In the genomic region with DNA sequence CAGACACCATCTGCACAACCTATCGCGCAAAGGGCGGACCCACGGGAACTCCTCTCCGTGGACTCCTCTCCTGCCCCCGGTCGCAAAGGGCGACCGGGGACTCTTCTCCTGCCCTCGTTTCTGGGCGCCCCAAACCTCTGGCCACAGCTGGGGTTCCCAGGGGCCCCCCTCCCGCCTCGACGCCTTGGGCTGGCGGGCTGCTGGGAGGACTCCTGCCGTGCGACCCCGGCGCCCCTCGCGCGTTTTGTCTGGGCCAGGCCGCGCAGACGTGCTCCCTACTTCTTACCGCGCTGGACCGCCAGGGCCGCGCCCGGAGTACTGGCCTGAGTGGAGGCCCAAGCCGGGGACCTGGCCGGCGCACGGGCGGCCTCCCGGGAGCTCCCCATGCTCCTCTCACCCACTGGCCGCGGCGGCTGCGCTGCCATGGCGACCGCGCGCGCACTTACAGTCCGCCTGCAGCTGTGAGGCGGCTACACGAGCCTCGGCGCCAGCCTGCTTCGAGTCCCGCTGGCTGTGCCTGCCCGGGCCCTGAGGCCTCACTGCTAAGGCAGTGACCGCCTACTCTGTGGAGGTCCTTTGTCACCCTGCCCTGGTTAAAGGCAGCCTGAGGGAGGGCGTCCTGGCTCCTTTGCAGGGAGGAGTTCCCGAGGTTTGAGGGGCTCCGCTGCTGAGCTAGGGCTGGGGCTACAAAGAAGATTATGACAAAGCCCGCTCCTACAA, we compare ENCODE assay signal across 1 cellular context.
TF ChIP-seq lines count a peak whose summit lies in the region.

No MANE protein-coding gene starts in this region.

TF ChIP-seq in GM12878, 131 proteins besides CTCF, POLR2A, EP300 and RAD21 (continued from another document):
- TF ChIP-seq, protein P1, sequence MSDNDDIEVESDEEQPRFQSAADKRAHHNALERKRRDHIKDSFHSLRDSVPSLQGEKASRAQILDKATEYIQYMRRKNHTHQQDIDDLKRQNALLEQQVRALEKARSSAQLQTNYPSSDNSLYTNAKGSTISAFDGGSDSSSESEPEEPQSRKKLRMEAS (IDR thresholded peaks at IDR 0.05; ENCODE audit: low read depth, low read length) = peak; percentile 8; the same call in 1 of the 2 replicates
- TF ChIP-seq EGR1 (IDR thresholded peaks at IDR 0.05; ENCODE audit: borderline replicate concordance in 1 of 2, low read depth in 2 of 2, low read length in 2 of 2) = no peak
- TF ChIP-seq, protein P2, sequence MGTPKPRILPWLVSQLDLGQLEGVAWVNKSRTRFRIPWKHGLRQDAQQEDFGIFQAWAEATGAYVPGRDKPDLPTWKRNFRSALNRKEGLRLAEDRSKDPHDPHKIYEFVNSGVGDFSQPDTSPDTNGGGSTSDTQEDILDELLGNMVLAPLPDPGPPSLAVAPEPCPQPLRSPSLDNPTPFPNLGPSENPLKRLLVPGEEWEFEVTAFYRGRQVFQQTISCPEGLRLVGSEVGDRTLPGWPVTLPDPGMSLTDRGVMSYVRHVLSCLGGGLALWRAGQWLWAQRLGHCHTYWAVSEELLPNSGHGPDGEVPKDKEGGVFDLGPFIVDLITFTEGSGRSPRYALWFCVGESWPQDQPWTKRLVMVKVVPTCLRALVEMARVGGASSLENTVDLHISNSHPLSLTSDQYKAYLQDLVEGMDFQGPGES (IDR thresholded peaks at IDR 0.05) = no peak
- no peak for TF ChIP-seq RELA (IDR thresholded peaks at IDR 0.05; ENCODE audit: borderline replicate concordance, partially characterized antibody)
- TF ChIP-seq, protein P3, sequence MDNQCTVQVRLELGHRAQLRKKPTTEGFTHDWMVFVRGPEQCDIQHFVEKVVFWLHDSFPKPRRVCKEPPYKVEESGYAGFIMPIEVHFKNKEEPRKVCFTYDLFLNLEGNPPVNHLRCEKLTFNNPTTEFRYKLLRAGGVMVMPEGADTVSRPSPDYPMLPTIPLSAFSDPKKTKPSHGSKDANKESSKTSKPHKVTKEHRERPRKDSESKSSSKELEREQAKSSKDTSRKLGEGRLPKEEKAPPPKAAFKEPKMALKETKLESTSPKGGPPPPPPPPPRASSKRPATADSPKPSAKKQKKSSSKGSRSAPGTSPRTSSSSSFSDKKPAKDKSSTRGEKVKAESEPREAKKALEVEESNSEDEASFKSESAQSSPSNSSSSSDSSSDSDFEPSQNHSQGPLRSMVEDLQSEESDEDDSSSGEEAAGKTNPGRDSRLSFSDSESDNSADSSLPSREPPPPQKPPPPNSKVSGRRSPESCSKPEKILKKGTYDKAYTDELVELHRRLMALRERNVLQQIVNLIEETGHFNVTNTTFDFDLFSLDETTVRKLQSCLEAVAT (IDR thresholded peaks at IDR 0.05) = no peak
- TF ChIP-seq SMAD1 (IDR thresholded peaks at IDR 0.05; ENCODE audit: low read depth, partially characterized antibody) = no peak
- peak; percentile 57 for TF ChIP-seq DPF2 (IDR thresholded peaks at IDR 0.05)
